ENCODE assay signal across 8 cellular contexts in genomic region chr7:25862254-25862992, GRCh38.
DNase-seq lines count a peak whose midpoint lies in the region; ATAC-seq and TF ChIP-seq lines count a peak whose summit lies in the region.

No MANE protein-coding gene starts in this region.

- H3K27ac ChIP-seq in DOHH2 (ENCODE audit: low read depth, low read length), result no peak overlapping the region
- H3K27ac ChIP-seq in esophagus squamous epithelium, result no peak overlapping the region
- H3K27ac ChIP-seq in transverse colon, result peak overlapping the region; percentile 53 to 62 (median 58)

- peaks cover 19% of the 10 kb centered on the region for H3K9me3 ChIP-seq in DOHH2 (ENCODE audit: control insufficient read depth, insufficient read depth, low read length)
- H3K9me3 ChIP-seq in esophagus squamous epithelium, result peaks cover 0 to 18% (median 0%) of the 10 kb centered on the region in 3 donors
- H3K9me3 ChIP-seq in transverse colon, result no peaks in the 10 kb centered on the region

- H3K9me2 ChIP-seq in DOHH2 (replicated peaks; ENCODE audit: control insufficient read depth, low read length), result no peaks in the 10 kb centered on the region

- 2% methylated on average over 29 to 40 of the region's 45 CpGs for WGBS in esophagus squamous epithelium, 2 donors
- 1 to 2% methylated on average over 9 to 41 of the region's 45 CpGs for WGBS in transverse colon (ENCODE audit: low coverage in 1 of 2), 2 donors

- peaks cover 0 to 12% (median 5%) of the 10 kb centered on the region in 3 donors for H3K4me1 Mint-ChIP-seq in IgD-negative memory B cell

- H3K36me3 ChIP-seq in DOHH2 (ENCODE audit: control insufficient read depth, low read length), result no peaks in the 10 kb centered on the region
- no peaks in the 10 kb centered on the region for H3K36me3 ChIP-seq in esophagus squamous epithelium
- H3K36me3 ChIP-seq in transverse colon, result no peaks in the 10 kb centered on the region

- TF ChIP-seq POLR2A in esophagus squamous epithelium (IDR thresholded peaks at IDR 0.05), result no peak
- peak; percentile 23 for TF ChIP-seq POLR2A in transverse colon (IDR thresholded peaks at IDR 0.05)

- peak; percentile 92 for ATAC-seq in GM21825 (IDR thresholded peaks at IDR 0.05; ENCODE audit: unreplicated experiment)

- DNase-seq in OCI-M1 (lab: John Stamatoyannopoulos, UW) (peak; percentile 100), activated T-cell treated with anti-CD3 and anti-CD28 coated beads for 1 hour (ENCODE audit: low read depth) (peak; percentile 16), esophagus squamous epithelium (lab: John Stamatoyannopoulos, UW) (peak; percentile 90), non-pigmented ciliary epithelial cell (ENCODE audit: low read depth) (peak; percentile 99), transverse colon (peak; percentile 99)

- peaks cover 0 to 22% (median 3%) of the 10 kb centered on the region in 3 donors for H3K9me3 Mint-ChIP-seq in IgD-negative memory B cell

- peak overlapping the region; percentile 60 to 87 (median 76) for H3K4me3 Mint-ChIP-seq in IgD-negative memory B cell

- H3F3A ChIP-seq in DOHH2 (ENCODE audit: control insufficient read depth, insufficient read depth), result no peaks in the 10 kb centered on the region

- H3K4me2 ChIP-seq in DOHH2 (ENCODE audit: low read length), result peak overlapping the region; percentile 55

- H3K4me3 ChIP-seq in DOHH2 (ENCODE audit: low read length) (peak overlapping the region; percentile 59), esophagus squamous epithelium (peak overlapping the region in 1 of 4 donors; percentile 40), transverse colon (peak overlapping the region in 2 of 4 donors; percentile 10 to 34)

- no peaks in the 10 kb centered on the region for H4K20me1 ChIP-seq in DOHH2 (ENCODE audit: control insufficient read depth, insufficient read depth, low read depth, low read length)

- no peak for TF ChIP-seq EP300 in transverse colon (IDR thresholded peaks at IDR 0.05; ENCODE audit: low read depth)

- H3K27me3 ChIP-seq in DOHH2 (ENCODE audit: control insufficient read depth, low read length) (peaks cover 19% of the 10 kb centered on the region), esophagus squamous epithelium (peaks cover 15 to 100% (median 88%) of the 10 kb centered on the region in 4 donors), transverse colon (peaks cover 100% of the 10 kb centered on the region)

- peaks cover 43% of the 10 kb centered on the region for H3K27me3 Mint-ChIP-seq in IgD-negative memory B cell

- peaks cover 10% of the 10 kb centered on the region for H3K4me1 ChIP-seq in DOHH2 (ENCODE audit: control insufficient read depth, low read length)
- H3K4me1 ChIP-seq in esophagus squamous epithelium, result peaks cover 0 to 31% (median 13%) of the 10 kb centered on the region in 3 donors
- peaks cover 3 to 27% (median 13%) of the 10 kb centered on the region in 4 donors for H3K4me1 ChIP-seq in transverse colon

- H3K79me2 ChIP-seq in DOHH2 (ENCODE audit: control insufficient read depth, low read length), result no peaks in the 10 kb centered on the region

- H3K27ac Mint-ChIP-seq in IgD-negative memory B cell, result peak overlapping the region in 2 of 3 donors; percentile 90 to 96

- in situ Hi-C loops in transverse colon (cut with MboI; ENCODE audit: low pct_ligation_motif_present in 1 of 4, low pct_unique_long_range_greater_than_20kb in 1 of 4, low sequenced_read_pairs in 3 of 4), result loop anchor here (25.0 kb wide), 3 partner anchors 1000 to 1325 kb away; partner anchors contain the start of genes SKAP2 (in 3 of the 4), HOXA11 (in 2 of the 4), HOXA10 (in 1 of the 4) and HOXA3 (in 1 of the 4)

- peaks cover 2% of the 10 kb centered on the region for H3K36me3 Mint-ChIP-seq in IgD-negative memory B cell

- TF ChIP-seq CTCF in DOHH2 (IDR thresholded peaks at IDR 0.05; ENCODE audit: low read depth, low read length, poor library complexity, severe bottlenecking) (no peak), esophagus squamous epithelium (IDR thresholded peaks at IDR 0.05) (no peak), transverse colon (IDR thresholded peaks at IDR 0.05) (no peak)

- intact Hi-C loops in esophagus squamous epithelium (cut with DNase I) (no loop called here), transverse colon (cut with DNase I; ENCODE audit: low total_unique reads) (no loop called here)

Comparison
In these comparisons a context has a peak if more than half of its experiments do, and no peak if none do; other contexts are left out.
1. H3K27ac ChIP-seq: peak in transverse colon (4 of 4); none in DOHH2 (single experiment) and esophagus squamous epithelium (0 of 4).
2. DNase-seq: peak in every context shown above with its lines; median percentile 100 in OCI-M1; 99 in non-pigmented ciliary epithelial cell; 99 in transverse colon; 90 in esophagus squamous epithelium; 16 in activated T-cell treated with anti-CD3 and anti-CD28 coated beads for 1 hour.